ENCODE assay signal across 19 cellular contexts in genomic region chr6:147603392-147604081, GRCh38.
DNase-seq lines count a peak whose midpoint lies in the region; ATAC-seq lines count a peak whose summit lies in the region.
"Had no signal": no experiment of that assay in that cellular context is flagged by ENCODE, and none has a peak within 500 bp of the region (broad histone marks: within the 10 kb centered on the region; RNA-seq: fewer than 3 reads in every experiment).

No MANE protein-coding gene starts in this region.

- no peak overlapping the region for H2AFZ ChIP-seq in Karpas-422 (ENCODE audit: low read length)
- H2AFZ ChIP-seq: GM23338 had no signal

- no peaks in the 10 kb centered on the region for H3K9me2 ChIP-seq in Karpas-422 (replicated peaks; ENCODE audit: insufficient read depth, low read length)

- DNase-seq in EH (ENCODE audit: low read depth), result peak; percentile 34
- DNase-seq in fibroblast of gingiva (ENCODE audit: low read depth), result peak; percentile 38
- DNase-seq in left ventricle myocardium superior, result peak; percentile 64
- DNase-seq in pons (ENCODE audit: low spot score), result peak; percentile 23
- no peak for DNase-seq in ureter (ENCODE audit: low spot score)
- no peak for DNase-seq in Karpas-422
- DNase-seq in NCI-H146 (lab: John Stamatoyannopoulos, UW), result no peak
- DNase-seq: DND-41, GDM1, MV-4-11, NCI-H1417 treated with DMSO at 0.1 percent for 48 hours, NCI-H2029 treated with DMSO at 0.1 percent for 48 hours, NCI-H774 had no signal

- no peak overlapping the region for H3K9ac ChIP-seq in Karpas-422 (ENCODE audit: low read length)
- H3K9ac ChIP-seq: BLaER1 treated with 17β-estradiol and CSF1 and Interleukin-3, amounts not matched to agents 10 nM and 100 nM had no signal

- H3K4me2 ChIP-seq in Karpas-422 (ENCODE audit: low read depth, low read length, poor library complexity, severe bottlenecking), result no peak overlapping the region
- H3K4me2 ChIP-seq: BLaER1 treated with 17β-estradiol and CSF1 and Interleukin-3, amounts not matched to agents 10 nM and 100 nM; GM23338 had no signal

- H4K20me1 ChIP-seq in Karpas-422 (ENCODE audit: insufficient read depth, low read depth, low read length), result no peaks in the 10 kb centered on the region
- H4K20me1 ChIP-seq: BLaER1 treated with 17β-estradiol and CSF1 and Interleukin-3, amounts not matched to agents 10 nM and 100 nM had no signal

- ATAC-seq in left ventricle myocardium superior (peak; percentile 99), HG03045 (IDR thresholded peaks at IDR 0.05; ENCODE audit: unreplicated experiment) (no peak)
- ATAC-seq: GM12878, GM23338, HCT116 had no signal

- H3K79me2 ChIP-seq in Karpas-422 (ENCODE audit: low read length), result no peaks in the 10 kb centered on the region

- intact Hi-C loops in left ventricle myocardium superior (cut with micrococcal nuclease), result no loop called here

- H3K27ac ChIP-seq in Karpas-422 (ENCODE audit: low read length), result no peak overlapping the region
- H3K27ac ChIP-seq: BLaER1 treated with 17β-estradiol and CSF1 and Interleukin-3, amounts not matched to agents 10 nM and 100 nM; HL-60 had no signal

- H3K4me1 ChIP-seq in Karpas-422 (ENCODE audit: low read length), result no peaks in the 10 kb centered on the region
- H3K4me1 ChIP-seq: BLaER1 treated with 17β-estradiol and CSF1 and Interleukin-3, amounts not matched to agents 10 nM and 100 nM had no signal

- H3K9me3 ChIP-seq in Karpas-422 (ENCODE audit: low read length), result no peaks in the 10 kb centered on the region
- H3K9me3 ChIP-seq: BLaER1 treated with 17β-estradiol and CSF1 and Interleukin-3, amounts not matched to agents 10 nM and 100 nM had no signal

- no peaks in the 10 kb centered on the region for H3K27me3 ChIP-seq in Karpas-422 (ENCODE audit: low read length)
- H3K27me3 ChIP-seq: BLaER1 treated with 17β-estradiol and CSF1 and Interleukin-3, amounts not matched to agents 10 nM and 100 nM had no signal

- no peak overlapping the region for H3K4me3 ChIP-seq in Karpas-422 (ENCODE audit: low read length)
- H3K4me3 ChIP-seq: BLaER1 treated with 17β-estradiol and CSF1 and Interleukin-3, amounts not matched to agents 10 nM and 100 nM; GM12878; GM23338 had no signal

- no peaks in the 10 kb centered on the region for H3K36me3 ChIP-seq in Karpas-422 (ENCODE audit: insufficient read depth, low read length)
- H3K36me3 ChIP-seq: BLaER1 treated with 17β-estradiol and CSF1 and Interleukin-3, amounts not matched to agents 10 nM and 100 nM had no signal

Comparison
In these comparisons a context has a peak if more than half of its experiments do, and no peak if none do; other contexts are left out.
1. DNase-seq: peak in EH (single experiment), fibroblast of gingiva (single experiment), left ventricle myocardium superior (single experiment) and pons (single experiment); none in ureter (single experiment), Karpas-422 (single experiment) and NCI-H146 (single experiment).